18 cellular contexts compared by ENCODE assay signal in genomic region chr2:232104076-232104646, GRCh38.
DNase-seq lines count a peak whose midpoint lies in the region; ATAC-seq, FAIRE-seq and TF ChIP-seq lines count a peak whose summit lies in the region.
"Had no signal": no experiment of that assay in that cellular context is flagged by ENCODE, and none has a peak within 500 bp of the region (broad histone marks: within the 10 kb centered on the region; RNA-seq: fewer than 3 reads in every experiment).

No MANE protein-coding gene starts in this region.

- H3K4me2 ChIP-seq in HepG2 (ENCODE audit: low read depth, low read length) (no peak overlapping the region), astrocyte (ENCODE audit: low read length) (no peak overlapping the region)

- TF ChIP-seq POLR2A in HepG2 (IDR thresholded peaks at IDR 0.05; ENCODE audit: insufficient read depth in 1 of 2, low read depth in 2 of 2, low read length in 2 of 2) (no peak), right lobe of liver (IDR thresholded peaks at IDR 0.05) (no peak), ovary (IDR thresholded peaks at IDR 0.05) (no peak)

- no peak overlapping the region for H3K27ac ChIP-seq in HepG2 (ENCODE audit: extremely low read length, insufficient read depth, low read length)
- no peak overlapping the region for H3K27ac ChIP-seq in right lobe of liver
- no peak overlapping the region for H3K27ac ChIP-seq in astrocyte (ENCODE audit: low read depth, low read length)
- H3K27ac ChIP-seq in ovary, result no peak overlapping the region

- no peaks in the 10 kb centered on the region for H4K20me1 ChIP-seq in HepG2 (ENCODE audit: insufficient read depth, low read length)
- H4K20me1 ChIP-seq in astrocyte (ENCODE audit: insufficient read depth, low read length), result peaks cover 4% of the 10 kb centered on the region

- DNase-seq in HepG2 (ENCODE audit: low spot score) (no peak), right lobe of liver (no peak), astrocyte (ENCODE audit: low read depth) (no peak), fibroblast of mammary gland (ENCODE audit: low read depth) (peak; percentile 19), ovary (no peak), KG1 (lab: John Stamatoyannopoulos, UW) (no peak)
- no peak for DNase-seq in activated T-cell treated with anti-CD3 and anti-CD28 coated beads, Interleukin-2, amount 50 U/mL, for 72 hours
- DNase-seq in stimulated activated CD4-positive, alpha-beta T cell treated with anti-CD3 and anti-CD28 coated beads, Interleukin-2, amount 100 ng/mL, for 24 hours, result no peak
- DNase-seq: ACHN, EL, KBM-7, NCI-H1436, NCI-H2081, NCI-H510A treated with DMSO at 0.1 percent for 48 hours, Right ventricle myocardium superior had no signal

- H3K9me3 Mint-ChIP-seq in astrocyte (ENCODE audit: unreplicated experiment), result peaks cover 1% of the 10 kb centered on the region
- H3K9me3 Mint-ChIP-seq in activated T-cell treated with anti-CD3 and anti-CD28 coated beads, Interleukin-2, amount 50 U/mL, for 72 hours, result no peaks in the 10 kb centered on the region

- no peak overlapping the region for H3K27ac Mint-ChIP-seq in astrocyte (ENCODE audit: unreplicated experiment)
- no peak overlapping the region for H3K27ac Mint-ChIP-seq in activated T-cell treated with anti-CD3 and anti-CD28 coated beads, Interleukin-2, amount 50 U/mL, for 72 hours
- H3K27ac Mint-ChIP-seq: CD14-positive monocyte had no signal

- peaks cover 3% of the 10 kb centered on the region for H3K36me3 Mint-ChIP-seq in astrocyte (ENCODE audit: low read depth, unreplicated experiment)
- H3K36me3 Mint-ChIP-seq in activated T-cell treated with anti-CD3 and anti-CD28 coated beads, Interleukin-2, amount 50 U/mL, for 72 hours (ENCODE audit: insufficient read depth in 2 of 2), result peaks cover 0 to 2% of the 10 kb centered on the region in 2 donors

- H3K27me3 Mint-ChIP-seq in astrocyte (ENCODE audit: low read depth, unreplicated experiment), result no peaks in the 10 kb centered on the region
- H3K27me3 Mint-ChIP-seq in activated T-cell treated with anti-CD3 and anti-CD28 coated beads, Interleukin-2, amount 50 U/mL, for 72 hours (ENCODE audit: low read depth), result no peaks in the 10 kb centered on the region

- H2AFZ ChIP-seq in HepG2 (ENCODE audit: low read length) (no peak overlapping the region), astrocyte (ENCODE audit: low read depth, low read length) (no peak overlapping the region)

- H3K9ac ChIP-seq in HepG2 (ENCODE audit: insufficient read depth, low read depth, low read length) (no peak overlapping the region), astrocyte (ENCODE audit: low read length) (no peak overlapping the region)

- in situ Hi-C loops in HepG2 (cut with HindIII; ENCODE audit: extremely low pct_ligation_motif_present, low pct_unique_long_range_greater_than_20kb), result no loop called here

- CTCF ChIA-PET in HepG2 (lab: Yijun Ruan, JAX; ENCODE audit: low intra/inter-chr PET ratio, low total read pairs), result no interaction called here

- no TSS peak for BruUV-seq in HepG2 (replicated peaks; lab: Mats Ljungman, UMichigan)

- no peak for TF ChIP-seq RAD21 in HepG2 (CRISPR knock-in tag; IDR thresholded peaks at IDR 0.05)

- H3K4me3 Mint-ChIP-seq in astrocyte (ENCODE audit: unreplicated experiment), result no peak overlapping the region
- H3K4me3 Mint-ChIP-seq in activated T-cell treated with anti-CD3 and anti-CD28 coated beads, Interleukin-2, amount 50 U/mL, for 72 hours, result no peak overlapping the region
- H3K4me3 Mint-ChIP-seq: CD14-positive monocyte had no signal

- H3K4me1 Mint-ChIP-seq in astrocyte (ENCODE audit: low read depth, unreplicated experiment), result no peaks in the 10 kb centered on the region
- no peaks in the 10 kb centered on the region for H3K4me1 Mint-ChIP-seq in activated T-cell treated with anti-CD3 and anti-CD28 coated beads, Interleukin-2, amount 50 U/mL, for 72 hours (ENCODE audit: low read depth)

- H3K9me3 ChIP-seq in HepG2 (ENCODE audit: low read length), result no peaks in the 10 kb centered on the region
- no peaks in the 10 kb centered on the region for H3K9me3 ChIP-seq in right lobe of liver
- no peaks in the 10 kb centered on the region for H3K9me3 ChIP-seq in astrocyte (ENCODE audit: insufficient read depth, low read depth, low read length)
- H3K9me3 ChIP-seq in ovary, result no peaks in the 10 kb centered on the region

- H3K4me3 ChIP-seq in HepG2 (replicated peaks in 1 of 3; ENCODE audit: insufficient read depth in 1 of 3, low read depth in 2 of 3, low read length in 3 of 3) (no peak overlapping the region), right lobe of liver (no peak overlapping the region), astrocyte (ENCODE audit: insufficient read depth, low read depth, low read length) (no peak overlapping the region), fibroblast of mammary gland (ENCODE audit: control insufficient read depth, low read depth, low read length) (no peak overlapping the region), ovary (no peak overlapping the region)

- FAIRE-seq in HepG2 (lab: Jason Lieb, UNC) (no peak), astrocyte (lab: Jason Lieb, UNC) (peak; percentile 20)
- FAIRE-seq: RCC 7860 had no signal

- POLR2A ChIA-PET in HepG2 (lab: Yijun Ruan, JAX), result no interaction called here

- H3K79me2 ChIP-seq in HepG2 (ENCODE audit: insufficient read depth, low read length) (no peaks in the 10 kb centered on the region), astrocyte (ENCODE audit: insufficient read depth, low read length) (no peaks in the 10 kb centered on the region)

- TF ChIP-seq EP300 in HepG2 (IDR thresholded peaks at IDR 0.05; ENCODE audit: low read depth in 2 of 2, low read length in 2 of 2) (no peak), HepG2 (CRISPR knock-in tag; IDR thresholded peaks at IDR 0.05; ENCODE audit: borderline replicate concordance) (no peak), ovary (IDR thresholded peaks at IDR 0.05) (no peak)

- no peaks in the 10 kb centered on the region for H3K36me3 ChIP-seq in HepG2 (replicated peaks in 1 of 2; ENCODE audit: control insufficient read depth in 1 of 2, insufficient read depth in 2 of 2, low read length in 2 of 2)
- no peaks in the 10 kb centered on the region for H3K36me3 ChIP-seq in right lobe of liver
- H3K36me3 ChIP-seq in astrocyte (ENCODE audit: insufficient read depth, low read length), result no peaks in the 10 kb centered on the region
- no peaks in the 10 kb centered on the region for H3K36me3 ChIP-seq in ovary

- intact Hi-C loops in HepG2 (cut with micrococcal nuclease; ENCODE audit: unreplicated experiment), result no loop called here
- intact Hi-C loops in right lobe of liver (cut with DNase I), result no loop called here
- intact Hi-C loops in ovary (cut with DNase I), result no loop called here

- H3K27me3 ChIP-seq in HepG2 (ENCODE audit: control insufficient read depth in 1 of 2, insufficient read depth in 2 of 2, low read length in 2 of 2), result no peaks in the 10 kb centered on the region
- H3K27me3 ChIP-seq in right lobe of liver, result no peaks in the 10 kb centered on the region
- H3K27me3 ChIP-seq in astrocyte (ENCODE audit: insufficient read depth, low read length), result no peaks in the 10 kb centered on the region
- H3K27me3 ChIP-seq in ovary, result no peaks in the 10 kb centered on the region

- 98% methylated on average over 2 of the region's 2 CpGs for WGBS in HepG2 (ENCODE audit: low lambda C conversion rate)
- WGBS in right lobe of liver (ENCODE audit: insufficient coverage, low coverage, low lambda C conversion rate, missing lambda C conversion rate), result 92% methylated on average over 2 of the region's 2 CpGs
- WGBS in ovary, 3 donors, result 90 to 98% (median 94%) methylated on average over 2 of the region's 2 CpGs

- H3K4me1 ChIP-seq in HepG2 (ENCODE audit: insufficient read depth, low read length) (no peaks in the 10 kb centered on the region), right lobe of liver (no peaks in the 10 kb centered on the region), astrocyte (ENCODE audit: insufficient read depth, low read length) (no peaks in the 10 kb centered on the region), ovary (ENCODE audit: insufficient read depth) (no peaks in the 10 kb centered on the region)

- TF ChIP-seq CTCF in HepG2 (CRISPR knock-in tag; IDR thresholded peaks at IDR 0.05) (no peak), right lobe of liver (IDR thresholded peaks at IDR 0.05) (no peak), astrocyte (IDR thresholded peaks at IDR 0.05; ENCODE audit: insufficient read depth, low read depth, low read length) (no peak), fibroblast of mammary gland (conservative IDR thresholded peaks at IDR 0.05; ENCODE audit: control insufficient read depth, insufficient read depth, low read depth, low read length) (no peak), ovary (IDR thresholded peaks at IDR 0.05) (no peak)

- ATAC-seq in HepG2 (no peak), right lobe of liver (no peak)
- ATAC-seq in activated T-cell treated with anti-CD3 and anti-CD28 coated beads, Interleukin-2, amount 50 U/mL, for 72 hours (replicated peaks in 1 of 2), result no peak
- ATAC-seq: SK-N-SH treated with all-trans-retinoic acid at 6 μM for 48 hours had no signal

TF ChIP-seq in HepG2, 621 proteins besides CTCF, POLR2A, EP300 and RAD21:
- TF ChIP-seq TBL1XR1 (IDR thresholded peaks at IDR 0.05; ENCODE audit: borderline replicate concordance, low read length, partially characterized antibody) (no peak), MAFK (conservative IDR thresholded peaks at IDR 0.05 in 1 of 2, IDR thresholded peaks at IDR 0.05 in 1 of 2; ENCODE audit: low read length in 2 of 2) (peak; percentile 64 to 69), MAFF (IDR thresholded peaks at IDR 0.05; ENCODE audit: low read depth, low read length) (peak; percentile 37; the same call in 1 of the 2 replicates)
